14 cellular contexts compared by ENCODE assay signal in the genomic region with DNA sequence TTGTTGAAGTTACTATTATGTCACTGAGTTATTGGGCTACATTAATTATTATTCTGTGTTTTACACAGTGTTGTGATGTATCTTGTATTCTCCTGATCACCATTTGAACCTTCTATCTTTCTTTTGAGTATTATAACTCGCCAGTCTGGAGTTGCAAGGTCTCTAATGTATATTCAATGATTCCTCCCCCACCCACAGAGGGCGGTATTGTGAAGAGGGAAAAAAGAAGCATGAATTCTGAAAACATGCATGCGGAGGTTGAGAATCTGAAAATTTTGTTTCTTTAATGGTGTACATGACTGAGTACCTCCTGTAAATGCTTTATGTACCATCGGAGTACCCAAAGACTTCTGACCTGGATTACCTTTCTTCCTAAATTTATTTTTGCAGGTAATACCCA.
DNase-seq lines count a peak whose midpoint lies in the region; ATAC-seq, FAIRE-seq and TF ChIP-seq lines count a peak whose summit lies in the region.
"Had no signal": no experiment of that assay in that cellular context is flagged by ENCODE, and none has a peak within 500 bp of the region (broad histone marks: within the 10 kb centered on the region; RNA-seq: fewer than 3 reads in every experiment).

No MANE protein-coding gene starts in this region.

- in situ Hi-C loops in GM13977 (cut with MboI; ENCODE audit: low pct_unique_long_range_greater_than_20kb, low sequenced_read_pairs, unreplicated experiment), result no loop called here

- H3K27me3 ChIP-seq in kidney epithelial cell (ENCODE audit: control insufficient read depth, insufficient read depth, low read length) (no peaks in the 10 kb centered on the region), left lung (no peaks in the 10 kb centered on the region)
- H3K27me3 ChIP-seq: esophagus muscularis mucosa had no signal

- no peaks in the 10 kb centered on the region for H3K36me3 ChIP-seq in kidney epithelial cell (ENCODE audit: control insufficient read depth, insufficient read depth, low read length)
- H3K36me3 ChIP-seq in left lung, result no peaks in the 10 kb centered on the region
- H3K36me3 ChIP-seq: esophagus muscularis mucosa had no signal

- no peaks in the 10 kb centered on the region for H3K9me3 ChIP-seq in left lung
- H3K9me3 ChIP-seq: esophagus muscularis mucosa had no signal

- no peak overlapping the region for H3K27ac ChIP-seq in left lung
- H3K27ac ChIP-seq: esophagus muscularis mucosa had no signal

- no peak for DNase-seq in D721Med (ENCODE audit: insufficient read length, low spot score)
- DNase-seq in GM13977 (ENCODE audit: low spot score), result no peak
- peak; percentile 50 for DNase-seq in OCI-M1 (lab: John Stamatoyannopoulos, UW)
- DNase-seq in kidney epithelial cell (ENCODE audit: low read depth), result no peak
- no peak for DNase-seq in left lung
- no peak for DNase-seq in GM03348 (ENCODE audit: low spot score)
- no peak for DNase-seq in D341Med (ENCODE audit: low spot score)
- DNase-seq: activated CD4-positive, alpha-beta T cell treated with anti-CD3 and anti-CD28 coated beads, Interleukin-2, amount 50 U/mL, for 1 hour; activated gamma-delta T cell treated with Interleukin-2 at 50 U/mL for 16 hours; caudate nucleus; DMS79; SW 1271 had no signal

- TF ChIP-seq CTCF in D721Med (IDR thresholded peaks at IDR 0.05; ENCODE audit: insufficient read depth, missing control alignments), result peak; percentile 13
- TF ChIP-seq CTCF in GM13977 (IDR thresholded peaks at IDR 0.05; ENCODE audit: extremely low read depth, insufficient read depth, missing control alignments), result peak; percentile 35
- peak; percentile 22 for TF ChIP-seq CTCF in kidney epithelial cell (IDR thresholded peaks at IDR 0.05; ENCODE audit: insufficient read depth, low read length, poor library complexity, severe bottlenecking)
- no peak for TF ChIP-seq CTCF in left lung (IDR thresholded peaks at IDR 0.05)

- ATAC-seq in left lung (no peak), HG03045 (IDR thresholded peaks at IDR 0.05; ENCODE audit: unreplicated experiment) (no peak)

- intact Hi-C loops in left lung (cut with DNase I), result no loop called here

- H3K4me3 ChIP-seq in kidney epithelial cell (ENCODE audit: low read depth, low read length) (no peak overlapping the region), left lung (no peak overlapping the region)
- H3K4me3 ChIP-seq: esophagus muscularis mucosa had no signal

- no peak for FAIRE-seq in D721Med (lab: Jason Lieb, UNC)

- H3K4me1 ChIP-seq in left lung, result no peaks in the 10 kb centered on the region
- H3K4me1 ChIP-seq: esophagus muscularis mucosa had no signal

Comparison
In these comparisons a context has a peak if more than half of its experiments do, and no peak if none do; other contexts are left out.
1. CTCF ChIP-seq: peak in D721Med (single experiment), GM13977 (single experiment) and kidney epithelial cell (single experiment); none in left lung (0 of 2).